Comparison of ENCODE assay signal across 7 cellular contexts in the genomic region with DNA sequence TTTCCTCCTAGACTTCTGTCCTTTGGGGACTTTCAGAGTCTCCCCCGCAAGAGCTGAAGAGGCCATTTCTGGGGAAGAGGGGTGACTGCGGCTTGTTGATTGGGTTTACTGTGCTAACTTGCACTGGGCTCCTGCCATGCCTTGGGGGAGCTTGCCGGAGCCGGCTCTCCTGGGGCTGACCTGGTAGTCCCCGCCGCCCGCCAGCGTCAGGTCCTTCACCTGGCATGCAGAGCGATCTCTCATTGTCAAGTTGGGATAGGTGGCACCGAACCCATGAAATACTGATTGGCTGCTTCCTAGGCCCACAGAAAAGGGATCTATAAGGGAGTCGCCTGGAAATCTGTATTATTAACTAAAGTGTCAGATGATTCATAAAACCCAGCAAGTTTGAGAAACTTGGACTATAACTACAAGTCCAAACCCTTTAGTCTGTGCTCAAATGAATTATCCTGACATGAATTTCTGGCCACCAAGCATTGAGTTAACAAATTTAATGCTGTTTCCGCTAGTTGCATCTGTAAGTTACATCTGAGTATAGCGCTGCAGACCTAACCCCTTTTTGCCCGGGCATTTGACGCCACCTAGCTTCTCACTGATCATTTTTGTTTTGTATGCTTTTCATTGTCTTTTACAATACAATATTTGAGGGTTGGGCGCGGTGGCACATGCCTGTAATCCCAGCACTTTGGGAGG. TPM values are rescaled to one million over a fixed set of nuclear protein-coding genes. Genes with fewer than 3 reads are reported as not detected.
DNase-seq lines count a peak whose midpoint lies in the region; ATAC-seq and TF ChIP-seq lines count a peak whose summit lies in the region.

No MANE protein-coding gene starts in this region.

- ATAC-seq in GM18502 (IDR thresholded peaks at IDR 0.05; ENCODE audit: poor library complexity, unreplicated experiment) (peak; percentile 39), HG02763 (IDR thresholded peaks at IDR 0.05; ENCODE audit: unreplicated experiment) (peak; percentile 20), left colon (peak; percentile 25)

- intact Hi-C loops in left colon (cut with DNase I, micrococcal nuclease), result no loop called here

- DNase-seq in NCI-H1417 (lab: John Stamatoyannopoulos, UW) (peak; percentile 22 to 92 (median 79)), T-helper 2 cell (peak in 3 of 5 experiments; percentile 33 to 87 (median 39)), cardiac fibroblast (ENCODE audit: low read depth in 2 of 2) (peak; percentile 53 to 68), left colon (no peak)
- DNase-seq in stimulated activated CD8-positive, alpha-beta memory T cell treated with anti-CD3 and anti-CD28 coated beads, Interleukin-12 subunit alpha, Interleukin-12 subunit beta, amount 100 ng/mL, for 1 hour (ENCODE audit: low read depth), result peak; percentile 32

- H3K4me3 ChIP-seq in cardiac fibroblast (replicated peaks in 1 of 2; ENCODE audit: low read depth in 2 of 2, low read length in 2 of 2), result peak overlapping the region; percentile 91 to 98

- TF ChIP-seq CTCF in cardiac fibroblast (IDR thresholded peaks at IDR 0.05; ENCODE audit: low read depth, low read length), result peak; percentile 20

RNA-seq across cellular contexts. Expression of a gene that starts 0.6 kb away (rescaled TPM):
- 10 to 100 TPM; 53.9 to 61.3 TPM for total RNA-seq in left colon

RNA-seq across cellular contexts. Expression of a gene that starts 7.1 kb away (rescaled TPM):
- 10 to 100 TPM; 24.3 to 29.3 TPM for total RNA-seq in left colon

RNA-seq across cellular contexts. Expression of a gene that starts 15.1 kb away (rescaled TPM):
- 10 to 100 TPM; 14.9 to 16.8 TPM for total RNA-seq in left colon

Comparison
In these comparisons a context has a peak if more than half of its experiments do, and no peak if none do; other contexts are left out.
1. DNase-seq: peak in NCI-H1417 (3 of 3), T-helper 2 cell (3 of 5), cardiac fibroblast (2 of 2) and stimulated activated CD8-positive, alpha-beta memory T cell treated with anti-CD3 and anti-CD28 coated beads, Interleukin-12 subunit alpha, Interleukin-12 subunit beta, amount 100 ng/mL, for 1 hour (single experiment); none in left colon (0 of 2).
2. Peak in every context shown above with its lines, with median percentiles within 50 percentile points of each other: ATAC-seq.